Comparison of ENCODE assay signal across 9 cellular contexts in the genomic region with DNA sequence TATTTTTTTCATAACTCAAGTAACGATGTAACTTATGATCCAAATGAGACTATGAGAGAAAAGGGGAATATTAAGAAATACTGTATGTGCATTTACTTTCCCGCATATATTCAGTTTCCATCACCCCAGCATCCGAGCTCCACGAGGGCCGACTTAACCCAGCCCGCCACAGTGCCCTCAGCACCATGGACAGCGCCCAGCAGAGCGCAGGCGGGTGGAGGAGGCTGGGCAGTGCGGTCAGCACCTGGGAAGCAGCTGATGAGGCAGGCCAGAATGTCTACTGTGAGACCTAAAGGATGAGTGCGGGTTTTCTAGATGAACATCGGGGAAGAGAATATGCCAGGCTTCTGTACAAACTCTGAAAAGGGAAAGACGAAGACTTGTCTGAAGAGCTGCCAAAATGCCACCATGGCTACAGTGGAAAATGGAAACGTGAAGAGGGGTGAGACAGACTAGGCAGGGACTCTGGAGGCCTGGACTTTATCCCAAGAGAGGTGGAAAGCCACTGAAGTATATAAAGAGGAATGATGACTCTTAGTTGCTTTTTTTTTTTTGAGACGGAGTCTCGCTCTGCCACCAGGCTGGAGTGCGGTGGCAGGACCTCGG. TPM values are rescaled to one million over a fixed set of nuclear protein-coding genes. Genes with fewer than 3 reads are reported as not detected.
DNase-seq lines count a peak whose midpoint lies in the region; TF ChIP-seq lines count a peak whose summit lies in the region.
"Had no signal": no experiment of that assay in that cellular context is flagged by ENCODE, and none has a peak within 500 bp of the region (broad histone marks: within the 10 kb centered on the region; RNA-seq: fewer than 3 reads in every experiment).

No MANE protein-coding gene starts in this region.

- CTCF ChIA-PET in SK-N-SH (lab: Yijun Ruan, JAX) = no interaction called here

- peak; percentile 35 for DNase-seq in GM10266 (ENCODE audit: extremely low spot score)
- no peak for DNase-seq in SK-N-SH
- DNase-seq in cardiac fibroblast (ENCODE audit: low read depth in 2 of 2) = peak; percentile 56 to 69
- DNase-seq in stromal cell of bone marrow (ENCODE audit: low read depth) = peak; percentile 25
- DNase-seq in DMS 273 (lab: John Stamatoyannopoulos, UW; ENCODE audit: unreplicated experiment) = no peak
- DNase-seq in NK-92 treated with Interleukin-12 subunit alpha and Interleukin-12 subunit beta, amount 100 ng/mL, for 24 hours (lab: John Stamatoyannopoulos, UW) = no peak
- no peak for DNase-seq in NCI-H1105 (lab: John Stamatoyannopoulos, UW)

- TF ChIP-seq RAD21 in SK-N-SH (IDR thresholded peaks at IDR 0.05; ENCODE audit: low read length) (no peak), liver (IDR thresholded peaks at IDR 0.05) (no peak)

- no peaks in the 10 kb centered on the region for H3K36me3 ChIP-seq in SK-N-SH (replicated peaks in 1 of 2; ENCODE audit: control insufficient read depth in 1 of 2, insufficient read depth in 2 of 2, low read length in 1 of 2)
- H3K36me3 ChIP-seq in liver (ENCODE audit: control insufficient read depth in 4 of 4, insufficient read depth in 3 of 4, low read depth in 1 of 4, low read length in 3 of 4) = no peaks in the 10 kb centered on the region
- H3K36me3 ChIP-seq: uterus had no signal

- TF ChIP-seq CTCF in GM10266 (IDR thresholded peaks at IDR 0.05; ENCODE audit: control insufficient read depth, insufficient read depth, low read depth, missing control alignments) = no peak
- TF ChIP-seq CTCF in SK-N-SH (IDR thresholded peaks at IDR 0.05) = no peak
- TF ChIP-seq CTCF in cardiac fibroblast (IDR thresholded peaks at IDR 0.05; ENCODE audit: low read depth, low read length) = no peak
- TF ChIP-seq CTCF in liver (IDR thresholded peaks at IDR 0.05; ENCODE audit: low read depth, low read length, missing input control) = no peak

- H3K4me1 ChIP-seq in SK-N-SH (ENCODE audit: control insufficient read depth in 1 of 2, insufficient read depth in 2 of 2, low read depth in 1 of 2, low read length in 1 of 2) (no peaks in the 10 kb centered on the region), liver (ENCODE audit: control insufficient read depth in 4 of 4, insufficient read depth in 4 of 4, low read length in 3 of 4) (no peaks in the 10 kb centered on the region)
- H3K4me1 ChIP-seq: uterus had no signal

- no peak overlapping the region for H3K4me3 ChIP-seq in SK-N-SH (ENCODE audit: low read depth in 2 of 2, low read length in 1 of 2)
- no peak overlapping the region for H3K4me3 ChIP-seq in cardiac fibroblast (replicated peaks in 1 of 2; ENCODE audit: low read depth in 2 of 2, low read length in 2 of 2)
- H3K4me3 ChIP-seq in liver (ENCODE audit: low read depth in 1 of 3, low read length in 3 of 3) = no peak overlapping the region
- H3K4me3 ChIP-seq: uterus had no signal

- no peaks in the 10 kb centered on the region for H3F3A ChIP-seq in SK-N-SH (replicated peaks; ENCODE audit: insufficient read depth)

- no peak overlapping the region for H2AFZ ChIP-seq in SK-N-SH (ENCODE audit: low read depth)

- no peaks in the 10 kb centered on the region for H3K9me2 ChIP-seq in SK-N-SH

- H3K4me2 ChIP-seq in SK-N-SH = no peak overlapping the region

- H3K27ac ChIP-seq in SK-N-SH (ENCODE audit: low read depth in 2 of 2, low read length in 1 of 2) = no peak overlapping the region
- H3K27ac ChIP-seq in liver (ENCODE audit: low read depth in 1 of 2, low read length in 2 of 2) = no peak overlapping the region
- H3K27ac ChIP-seq: uterus had no signal

- H3K27me3 ChIP-seq in SK-N-SH (ENCODE audit: insufficient read depth) (peaks cover 11% of the 10 kb centered on the region; the same call in 1 of the 2 replicates), liver (ENCODE audit: control insufficient read depth in 4 of 4, insufficient read depth in 4 of 4, low read length in 3 of 4) (peaks cover 2% of the 10 kb centered on the region in 4 donors)

- H4K20me1 ChIP-seq in SK-N-SH (ENCODE audit: insufficient read depth) = no peaks in the 10 kb centered on the region

- TF ChIP-seq EP300 in SK-N-SH (IDR thresholded peaks at IDR 0.05; ENCODE audit: borderline replicate concordance in 1 of 2, low read depth in 1 of 2, low read length in 1 of 2) = no peak

- H3K79me2 ChIP-seq in SK-N-SH (ENCODE audit: insufficient read depth) = no peaks in the 10 kb centered on the region

- H3K9ac ChIP-seq in SK-N-SH = no peak overlapping the region
- H3K9ac ChIP-seq in liver (ENCODE audit: low read depth in 1 of 2, low read length in 2 of 2) = no peak overlapping the region

- POLR2A ChIA-PET in SK-N-SH (lab: Yijun Ruan, JAX) = no interaction called here

- no peaks in the 10 kb centered on the region for H3K9me3 ChIP-seq in SK-N-SH
- H3K9me3 ChIP-seq in liver (ENCODE audit: control insufficient read depth in 4 of 4, low read length in 3 of 4) = no peaks in the 10 kb centered on the region
- H3K9me3 ChIP-seq: uterus had no signal

- 86% methylated on average over 18 of the region's 18 CpGs for WGBS in SK-N-SH (ENCODE audit: low lambda C conversion rate)
- WGBS in liver = 32% methylated on average over 18 of the region's 18 CpGs

TF ChIP-seq in SK-N-SH, 30 proteins besides CTCF, POLR2A, EP300 and RAD21 (continues in another document):
- TF ChIP-seq SMC3 (IDR thresholded peaks at IDR 0.05; ENCODE audit: low read depth, low read length) (no peak), GATA2 (CRISPR knock-in tag; IDR thresholded peaks at IDR 0.05) (no peak)
- TF ChIP-seq, protein P1, sequence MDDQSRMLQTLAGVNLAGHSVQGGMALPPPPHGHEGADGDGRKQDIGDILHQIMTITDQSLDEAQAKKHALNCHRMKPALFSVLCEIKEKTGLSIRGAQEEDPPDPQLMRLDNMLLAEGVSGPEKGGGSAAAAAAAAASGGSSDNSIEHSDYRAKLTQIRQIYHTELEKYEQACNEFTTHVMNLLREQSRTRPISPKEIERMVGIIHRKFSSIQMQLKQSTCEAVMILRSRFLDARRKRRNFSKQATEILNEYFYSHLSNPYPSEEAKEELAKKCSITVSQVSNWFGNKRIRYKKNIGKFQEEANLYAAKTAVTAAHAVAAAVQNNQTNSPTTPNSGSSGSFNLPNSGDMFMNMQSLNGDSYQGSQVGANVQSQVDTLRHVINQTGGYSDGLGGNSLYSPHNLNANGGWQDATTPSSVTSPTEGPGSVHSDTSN (IDR thresholded peaks at IDR 0.05) = no peak

TF ChIP-seq in liver, 16 proteins besides CTCF, POLR2A, EP300 and RAD21:
- TF ChIP-seq FOXA2 (IDR thresholded peaks at IDR 0.05) (no peak), YY1 (IDR thresholded peaks at IDR 0.05) (no peak), RXRA (IDR thresholded peaks at IDR 0.05) (no peak)
- TF ChIP-seq, protein P2, sequence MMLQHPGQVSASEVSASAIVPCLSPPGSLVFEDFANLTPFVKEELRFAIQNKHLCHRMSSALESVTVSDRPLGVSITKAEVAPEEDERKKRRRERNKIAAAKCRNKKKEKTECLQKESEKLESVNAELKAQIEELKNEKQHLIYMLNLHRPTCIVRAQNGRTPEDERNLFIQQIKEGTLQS (IDR thresholded peaks at IDR 0.05) = no peak
- TF ChIP-seq, protein P3, sequence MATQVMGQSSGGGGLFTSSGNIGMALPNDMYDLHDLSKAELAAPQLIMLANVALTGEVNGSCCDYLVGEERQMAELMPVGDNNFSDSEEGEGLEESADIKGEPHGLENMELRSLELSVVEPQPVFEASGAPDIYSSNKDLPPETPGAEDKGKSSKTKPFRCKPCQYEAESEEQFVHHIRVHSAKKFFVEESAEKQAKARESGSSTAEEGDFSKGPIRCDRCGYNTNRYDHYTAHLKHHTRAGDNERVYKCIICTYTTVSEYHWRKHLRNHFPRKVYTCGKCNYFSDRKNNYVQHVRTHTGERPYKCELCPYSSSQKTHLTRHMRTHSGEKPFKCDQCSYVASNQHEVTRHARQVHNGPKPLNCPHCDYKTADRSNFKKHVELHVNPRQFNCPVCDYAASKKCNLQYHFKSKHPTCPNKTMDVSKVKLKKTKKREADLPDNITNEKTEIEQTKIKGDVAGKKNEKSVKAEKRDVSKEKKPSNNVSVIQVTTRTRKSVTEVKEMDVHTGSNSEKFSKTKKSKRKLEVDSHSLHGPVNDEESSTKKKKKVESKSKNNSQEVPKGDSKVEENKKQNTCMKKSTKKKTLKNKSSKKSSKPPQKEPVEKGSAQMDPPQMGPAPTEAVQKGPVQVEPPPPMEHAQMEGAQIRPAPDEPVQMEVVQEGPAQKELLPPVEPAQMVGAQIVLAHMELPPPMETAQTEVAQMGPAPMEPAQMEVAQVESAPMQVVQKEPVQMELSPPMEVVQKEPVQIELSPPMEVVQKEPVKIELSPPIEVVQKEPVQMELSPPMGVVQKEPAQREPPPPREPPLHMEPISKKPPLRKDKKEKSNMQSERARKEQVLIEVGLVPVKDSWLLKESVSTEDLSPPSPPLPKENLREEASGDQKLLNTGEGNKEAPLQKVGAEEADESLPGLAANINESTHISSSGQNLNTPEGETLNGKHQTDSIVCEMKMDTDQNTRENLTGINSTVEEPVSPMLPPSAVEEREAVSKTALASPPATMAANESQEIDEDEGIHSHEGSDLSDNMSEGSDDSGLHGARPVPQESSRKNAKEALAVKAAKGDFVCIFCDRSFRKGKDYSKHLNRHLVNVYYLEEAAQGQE (IDR thresholded peaks at IDR 0.05) = peak; percentile 100

RNA-seq across cellular contexts. Expression of a gene that starts 34.5 kb away (rescaled TPM):
- polyA plus RNA-seq in SK-N-SH (2012; rRNA removed) (35.0 and 38.2 TPM in 2 replicates), liver (1 to 10 TPM; 5.8 to 7.9 TPM)
- 27.6 and 33.7 TPM in 2 replicates for polyA plus RNA-seq in SK-N-SH (2012; cell fraction: cytosol; rRNA removed)
- polyA plus RNA-seq in SK-N-SH (2012; cell fraction: nucleus; rRNA removed) = 26.2 and 26.9 TPM in 2 replicates
- 1 to 10 TPM; 4.6 to 5.1 TPM for total RNA-seq in liver

RNA-seq across cellular contexts. Expression of a gene that starts 47.7 kb away (rescaled TPM):
- polyA plus RNA-seq in SK-N-SH (2012; rRNA removed) (5.1 and 6.1 TPM in 2 replicates), liver (under 1 TPM in 1 of 2 donors, not detected in 1; 0.12 TPM)
- 1.8 and 3.6 TPM in 2 replicates for polyA plus RNA-seq in SK-N-SH (2012; cell fraction: cytosol; rRNA removed)
- 11.3 and 17.2 TPM in 2 replicates for polyA plus RNA-seq in SK-N-SH (2012; cell fraction: nucleus; rRNA removed)
- total RNA-seq in liver = under 1 TPM; 0.28 to 0.42 TPM

Comparison
In these comparisons a context has a peak if more than half of its experiments do, and no peak if none do; other contexts are left out.
1. DNase-seq: peak in GM10266 (single experiment), cardiac fibroblast (2 of 2) and stromal cell of bone marrow (single experiment); none in SK-N-SH (single experiment), DMS 273 (single experiment), NK-92 treated with Interleukin-12 subunit alpha and Interleukin-12 subunit beta, amount 100 ng/mL, for 24 hours (single experiment) and NCI-H1105 (single experiment).